In genomic region chr16:15593235-15593634, GRCh38 we compare ENCODE assay signal across 16 cellular contexts. TPM values are rescaled to one million over a fixed set of nuclear protein-coding genes. Genes with fewer than 3 reads are reported as not detected.
DNase-seq lines count a peak whose midpoint lies in the region; ATAC-seq, FAIRE-seq and TF ChIP-seq lines count a peak whose summit lies in the region.
"Had no signal": no experiment of that assay in that cellular context is flagged by ENCODE, and none has a peak within 500 bp of the region (broad histone marks: within the 10 kb centered on the region; RNA-seq: fewer than 3 reads in every experiment).

No MANE protein-coding gene starts in this region.

- CTCF ChIA-PET in CD4-positive, alpha-beta memory T cell (lab: Charles Lee; ENCODE audit: partially characterized antibody), result interaction anchor here (0.9 kb wide), 1 partner anchor 42 kb away, joined by 4 read pairs; no protein-coding TSS in a partner anchor
- CTCF ChIA-PET in K562 (lab: Yijun Ruan, JAX; ENCODE audit: low intra/inter-chr PET ratio), result no interaction called here

- in situ Hi-C loops in KBM-7 (cut with MboI; ENCODE audit: low pct_unique_long_range_greater_than_20kb, low sequenced_read_pairs), result no loop called here
- in situ Hi-C loops in K562 (cut with MboI), result no loop called here

- TF ChIP-seq EP300 in K562 (IDR thresholded peaks at IDR 0.05; ENCODE audit: low read length), result no peak

- H3K79me2 ChIP-seq in K562 (ENCODE audit: control insufficient read depth, insufficient read depth, low read length), result no peaks in the 10 kb centered on the region

- no peak for DNase-seq in CD4-positive, alpha-beta memory T cell
- peak; percentile 22 for DNase-seq in KBM-7
- DNase-seq in K562 (ENCODE audit: extremely low read depth in 1 of 4, low spot score in 3 of 4), result peak in 3 of 4 experiments; percentile 22 to 54 (median 37)
- no peak for DNase-seq in psoas muscle
- DNase-seq in ecto neural progenitor cell (ENCODE audit: low spot score), result no peak
- DNase-seq in stimulated activated CD4-positive, alpha-beta T cell treated with anti-CD3 and anti-CD28 coated beads, Interleukin-4, amount 100 ng/mL, for 1 hour, result no peak
- no peak for DNase-seq in hypothalamus (lab: John Stamatoyannopoulos, UW)
- DNase-seq: effector memory CD4-positive, alpha-beta T cell; NCI-H1436; occipital lobe had no signal

- FAIRE-seq in K562 (lab: Jason Lieb, UNC), result no peak
- FAIRE-seq: GM12878, H54 had no signal

- BruUV-seq in K562 (replicated peaks; lab: Mats Ljungman, UMichigan), result no TSS peak

- POLR2A ChIA-PET in CD4-positive, alpha-beta memory T cell (lab: Charles Lee; ENCODE audit: partially characterized antibody), result interaction anchor here (1.1 to 4.7 kb wide), 2 partner anchors 40 to 50 kb away, joined by 3 to 71 read pairs; partner anchors contain the start of gene MARF1
- POLR2A ChIA-PET in K562 (lab: Yijun Ruan, JAX), result interaction anchor here (0.7 to 1.9 kb wide), 2 partner anchors 17 to 34 kb away, joined by 3 to 12 read pairs; no protein-coding TSS in a partner anchor

- peak overlapping the region; percentile 59 to 93 (median 75) for H3K27ac Mint-ChIP-seq in CD4-positive, alpha-beta memory T cell

- H3K9me3 ChIP-seq in CD4-positive, alpha-beta memory T cell (ENCODE audit: control insufficient read depth in 1 of 2, low read length in 2 of 2), result no peaks in the 10 kb centered on the region
- H3K9me3 ChIP-seq in K562 (replicated peaks; ENCODE audit: control insufficient read depth, insufficient read depth, low read depth, low read length) (0 out of 2 replicates have a peak, but pooled peaks cover 2% of the 10 kb centered on the region), psoas muscle (no peaks in the 10 kb centered on the region)

- H3K4me1 Mint-ChIP-seq in CD4-positive, alpha-beta memory T cell, result peaks cover 16 to 58% (median 35%) of the 10 kb centered on the region in 4 donors

- H2AFZ ChIP-seq in K562 (ENCODE audit: low read depth, low read length), result no peak overlapping the region; the same call in 1 of the 2 replicates

- H3K4me3 Mint-ChIP-seq in CD4-positive, alpha-beta memory T cell, result peak overlapping the region in 1 of 8 donors; percentile 43

- no peaks in the 10 kb centered on the region for H4K20me1 ChIP-seq in K562 (replicated peaks; ENCODE audit: control insufficient read depth, insufficient read depth, low read length)

- H3K27ac ChIP-seq in CD4-positive, alpha-beta memory T cell (ENCODE audit: low read depth, low read length), result no peak overlapping the region
- H3K27ac ChIP-seq in K562 (ENCODE audit: extremely low read depth, low read depth, low read length), result peak overlapping the region; percentile 58; the same call in 2 of the 3 replicates
- H3K27ac ChIP-seq in psoas muscle, result peak overlapping the region; percentile 18
- H3K27ac ChIP-seq: cardiac muscle cell, SK-N-MC had no signal

- no peak for TF ChIP-seq RAD21 in K562 (CRISPR knock-in tag; conservative IDR thresholded peaks at IDR 0.05 in 1 of 2, IDR thresholded peaks at IDR 0.05 in 1 of 2)

- peaks cover 37% of the 10 kb centered on the region for H3K4me1 ChIP-seq in CD4-positive, alpha-beta memory T cell (ENCODE audit: insufficient read depth, low read length)
- peaks cover 28 to 41% of the 10 kb centered on the region in 2 experiments for H3K4me1 ChIP-seq in K562 (replicated peaks in 1 of 2; ENCODE audit: control insufficient read depth in 2 of 2, insufficient read depth in 2 of 2, low read length in 2 of 2)
- peaks cover 19% of the 10 kb centered on the region for H3K4me1 ChIP-seq in psoas muscle

- H3K27me3 Mint-ChIP-seq in CD4-positive, alpha-beta memory T cell, result no peaks in the 10 kb centered on the region

- peaks cover 47 to 57% of the 10 kb centered on the region in 2 donors for H3K36me3 Mint-ChIP-seq in CD4-positive, alpha-beta memory T cell

- no peaks in the 10 kb centered on the region for H3K9me1 ChIP-seq in K562 (ENCODE audit: control insufficient read depth, insufficient read depth, low read length)

- H3K4me2 ChIP-seq in K562 (ENCODE audit: insufficient read depth, low read length), result no peak overlapping the region
- H3K4me2 ChIP-seq: smooth muscle cell had no signal

- peaks cover 0 to 2% (median 0%) of the 10 kb centered on the region in 8 donors for H3K9me3 Mint-ChIP-seq in CD4-positive, alpha-beta memory T cell

- WGBS in K562 (ENCODE audit: insufficient coverage, low coverage, missing lambda C conversion rate), result 56% methylated on average over 9 of the region's 9 CpGs
- 87 to 88% (median 88%) methylated on average over 9 of the region's 9 CpGs for WGBS in psoas muscle, 3 donors

- H3K36me3 ChIP-seq in CD4-positive, alpha-beta memory T cell (ENCODE audit: insufficient read depth, low read length), result peaks cover 37% of the 10 kb centered on the region
- H3K36me3 ChIP-seq in K562 (ENCODE audit: control insufficient read depth, insufficient read depth, low read length), result peaks cover 33% of the 10 kb centered on the region
- H3K36me3 ChIP-seq in psoas muscle (ENCODE audit: insufficient read depth in 1 of 2, low read depth in 1 of 2), result peaks cover 5 to 50% of the 10 kb centered on the region in 2 donors

- intact Hi-C loops in CD4-positive, alpha-beta memory T cell (cut with micrococcal nuclease), result loop anchor here (2.0 to 10.0 kb wide), 3 partner anchors 44 to 166 kb away; no protein-coding TSS in a partner anchor
- intact Hi-C loops in K562 (cut with micrococcal nuclease), result no loop called here
- intact Hi-C loops in psoas muscle (cut with DNase I), result loop anchor here in 1 of 2 donors (10.0 kb wide), 1 partner anchor 52 kb away; the partner anchor contains the start of gene MARF1

- no peaks in the 10 kb centered on the region for H3K27me3 ChIP-seq in CD4-positive, alpha-beta memory T cell (ENCODE audit: insufficient read depth, low read length)
- H3K27me3 ChIP-seq in K562 (ENCODE audit: control insufficient read depth in 2 of 2, insufficient read depth in 2 of 2, low read length in 2 of 2) (no peaks in the 10 kb centered on the region), psoas muscle (ENCODE audit: insufficient read depth in 3 of 3, low read length in 2 of 3) (no peaks in the 10 kb centered on the region)
- H3K27me3 ChIP-seq: cardiac muscle cell had no signal

- TF ChIP-seq CTCF in K562 (IDR thresholded peaks at IDR 0.05 in 2 of 3, conservative IDR thresholded peaks at IDR 0.05 in 1 of 3; ENCODE audit: insufficient read depth in 2 of 3, low read depth in 1 of 3, low read length in 3 of 3), result no peak
- no peak for TF ChIP-seq CTCF in psoas muscle (IDR thresholded peaks at IDR 0.05)

- H3K9ac ChIP-seq in K562 (ENCODE audit: insufficient read depth in 1 of 2, low read depth in 2 of 2, low read length in 2 of 2), result peak overlapping the region; percentile 41 to 60; a peak in 2 of 4 replicates

- no peak for TF ChIP-seq POLR2A in K562 (conservative IDR thresholded peaks at IDR 0.05)

- ATAC-seq in K562 (no peak), psoas muscle (no peak), HG03442 (IDR thresholded peaks at IDR 0.05; ENCODE audit: unreplicated experiment) (no peak)
- ATAC-seq: GM12878 had no signal

- no peak overlapping the region for H3K4me3 ChIP-seq in CD4-positive, alpha-beta memory T cell (ENCODE audit: low read length in 2 of 2)
- H3K4me3 ChIP-seq in K562 (no peak overlapping the region), psoas muscle (no peak overlapping the region)
- H3K4me3 ChIP-seq: cardiac muscle cell, GM12878, SK-N-MC, smooth muscle cell had no signal

RNA-seq across cellular contexts. Expression of gene MARF1, which starts 49.7 kb away (rescaled TPM):
- total RNA-seq in CD4-positive, alpha-beta memory T cell, result 100 to 1,000 TPM; 223 to 235 TPM
- polyA plus RNA-seq in CD4-positive, alpha-beta memory T cell, result 10 to 100 TPM in 1 of 2 donors, 1 to 10 TPM in 1; 6.8 to 19.7 TPM
- total RNA-seq in K562 (2011; cell fraction: chromatin; rRNA removed; ENCODE audit: low replicate concordance), result 123 and 208 TPM in 2 replicates
- total RNA-seq in K562 (2011; cell fraction: nucleolus; rRNA removed), result 39.4 and 39.6 TPM in 2 replicates
- 73.5 and 85.4 TPM in 2 replicates for total RNA-seq in K562 (2011; cell fraction: nucleoplasm; rRNA removed)
- 8.8 and 11.7 TPM in 2 replicates for total RNA-seq in K562 (2014; rRNA removed)
- 8.6 and 12.4 TPM in 2 replicates for total RNA-seq in K562 (2014; rRNA removed; fragmentation: Illumina TruSeq; extraction: Trizol)
- 8.8 and 9.1 TPM in 2 replicates for total RNA-seq in K562 (2015; rRNA removed; fragmentation: Illumina TruSeq; extraction: Trizol)
- 29.9 and 33.2 TPM in 2 replicates for total RNA-seq in K562 (2021)
- polyA plus RNA-seq in K562 (2011; rRNA removed), result 14.9 and 15.8 TPM in 2 replicates
- polyA plus RNA-seq in K562 (2011; cell fraction: cytosol; rRNA removed), result 6.0 and 8.9 TPM in 2 replicates
- polyA plus RNA-seq in K562 (2011; cell fraction: nucleus; rRNA removed), result 55.8 and 66.2 TPM in 2 replicates
- polyA plus RNA-seq in K562 (2012), result 15.9 and 23.1 TPM in 2 replicates
- polyA plus RNA-seq in K562 (2014; fragmentation: Illumina TruSeq; extraction: Trizol), result 20.0 and 20.4 TPM in 2 replicates
- 1 to 10 TPM; 4.7 to 5.3 TPM for polyA plus RNA-seq in K562 (2014; fragmentation: Nextera tagmentation; extraction: Ambion mirVana)
- 10.5 and 13.5 TPM in 2 replicates for polyA plus RNA-seq in K562 (2014; rRNA removed)
- polyA minus RNA-seq in K562 (2011; rRNA and poly(A)+ RNA removed), result 27.3 and 31.8 TPM in 2 replicates
- polyA minus RNA-seq in K562 (2011; cell fraction: cytosol; rRNA and poly(A)+ RNA removed), result 12.8 and 15.4 TPM in 2 replicates
- 24.4 and 39.8 TPM in 2 replicates for polyA minus RNA-seq in K562 (2011; cell fraction: nucleus; rRNA and poly(A)+ RNA removed)
- total RNA-seq in psoas muscle, result 10 to 100 TPM; 41.7 to 91.5 (median 51.3) TPM
- polyA plus RNA-seq in psoas muscle, result 10 to 100 TPM; 13.4 to 35.1 (median 17.0) TPM

RNA-seq across cellular contexts. Expression of gene NDE1, which starts 56.8 kb away (rescaled TPM):
- total RNA-seq in CD4-positive, alpha-beta memory T cell, result 100 to 1,000 TPM; 124 to 128 TPM
- polyA plus RNA-seq in CD4-positive, alpha-beta memory T cell, result 10 to 100 TPM; 15.3 to 63.9 TPM
- total RNA-seq in K562 (2011; cell fraction: chromatin; rRNA removed; ENCODE audit: low replicate concordance), result 97.1 and 106 TPM in 2 replicates
- total RNA-seq in K562 (2011; cell fraction: nucleolus; rRNA removed), result 52.9 and 59.7 TPM in 2 replicates
- 67.1 and 73.9 TPM in 2 replicates for total RNA-seq in K562 (2011; cell fraction: nucleoplasm; rRNA removed)
- 27.5 and 28.2 TPM in 2 replicates for total RNA-seq in K562 (2014; rRNA removed)
- total RNA-seq in K562 (2014; rRNA removed; fragmentation: Illumina TruSeq; extraction: Trizol), result 34.7 and 43.9 TPM in 2 replicates
- 29.0 and 30.0 TPM in 2 replicates for total RNA-seq in K562 (2015; rRNA removed; fragmentation: Illumina TruSeq; extraction: Trizol)
- total RNA-seq in K562 (2021), result 48.2 and 59.9 TPM in 2 replicates
- 21.7 and 24.8 TPM in 2 replicates for polyA plus RNA-seq in K562 (2011; rRNA removed)
- polyA plus RNA-seq in K562 (2011; cell fraction: cytosol; rRNA removed), result 24.6 and 27.8 TPM in 2 replicates
- polyA plus RNA-seq in K562 (2011; cell fraction: nucleus; rRNA removed), result 18.8 and 22.8 TPM in 2 replicates
- polyA plus RNA-seq in K562 (2012), result 30.4 and 37.2 TPM in 2 replicates
- polyA plus RNA-seq in K562 (2014; fragmentation: Illumina TruSeq; extraction: Trizol), result 39.2 and 40.4 TPM in 2 replicates
- 1 to 10 TPM; 3.1 to 3.6 TPM for polyA plus RNA-seq in K562 (2014; fragmentation: Nextera tagmentation; extraction: Ambion mirVana)
- 31.0 and 32.2 TPM in 2 replicates for polyA plus RNA-seq in K562 (2014; rRNA removed)
- 31.2 and 32.1 TPM in 2 replicates for polyA minus RNA-seq in K562 (2011; rRNA and poly(A)+ RNA removed)
- polyA minus RNA-seq in K562 (2011; cell fraction: cytosol; rRNA and poly(A)+ RNA removed), result 27.2 and 29.6 TPM in 2 replicates
- 15.2 and 21.0 TPM in 2 replicates for polyA minus RNA-seq in K562 (2011; cell fraction: nucleus; rRNA and poly(A)+ RNA removed)
- total RNA-seq in psoas muscle, result 10 to 100 TPM in 3 of 4 donors, 1 to 10 TPM in 1; 7.9 to 17.0 (median 11.5) TPM
- 10 to 100 TPM in 1 of 3 donors, 1 to 10 TPM in 2; 6.6 to 14.6 (median 7.3) TPM for polyA plus RNA-seq in psoas muscle

Comparison
In these comparisons a context has a peak if more than half of its experiments do, and no peak if none do; other contexts are left out.
1. DNase-seq: peak in KBM-7 (single experiment) and K562 (3 of 4); none in CD4-positive, alpha-beta memory T cell (0 of 5), psoas muscle (0 of 2), ecto neural progenitor cell (single experiment), stimulated activated CD4-positive, alpha-beta T cell treated with anti-CD3 and anti-CD28 coated beads, Interleukin-4, amount 100 ng/mL, for 1 hour (single experiment) and hypothalamus (0 of 51).